Comparison of ENCODE assay signal across 1 cellular context in genomic region chr12:68450947-68451260, GRCh38.
TF ChIP-seq lines count a peak whose summit lies in the region.

No MANE protein-coding gene starts in this region.

TF ChIP-seq in GM12878, 131 proteins besides CTCF, POLR2A, EP300 and RAD21 (continued from another document):
- TF ChIP-seq, protein P1, sequence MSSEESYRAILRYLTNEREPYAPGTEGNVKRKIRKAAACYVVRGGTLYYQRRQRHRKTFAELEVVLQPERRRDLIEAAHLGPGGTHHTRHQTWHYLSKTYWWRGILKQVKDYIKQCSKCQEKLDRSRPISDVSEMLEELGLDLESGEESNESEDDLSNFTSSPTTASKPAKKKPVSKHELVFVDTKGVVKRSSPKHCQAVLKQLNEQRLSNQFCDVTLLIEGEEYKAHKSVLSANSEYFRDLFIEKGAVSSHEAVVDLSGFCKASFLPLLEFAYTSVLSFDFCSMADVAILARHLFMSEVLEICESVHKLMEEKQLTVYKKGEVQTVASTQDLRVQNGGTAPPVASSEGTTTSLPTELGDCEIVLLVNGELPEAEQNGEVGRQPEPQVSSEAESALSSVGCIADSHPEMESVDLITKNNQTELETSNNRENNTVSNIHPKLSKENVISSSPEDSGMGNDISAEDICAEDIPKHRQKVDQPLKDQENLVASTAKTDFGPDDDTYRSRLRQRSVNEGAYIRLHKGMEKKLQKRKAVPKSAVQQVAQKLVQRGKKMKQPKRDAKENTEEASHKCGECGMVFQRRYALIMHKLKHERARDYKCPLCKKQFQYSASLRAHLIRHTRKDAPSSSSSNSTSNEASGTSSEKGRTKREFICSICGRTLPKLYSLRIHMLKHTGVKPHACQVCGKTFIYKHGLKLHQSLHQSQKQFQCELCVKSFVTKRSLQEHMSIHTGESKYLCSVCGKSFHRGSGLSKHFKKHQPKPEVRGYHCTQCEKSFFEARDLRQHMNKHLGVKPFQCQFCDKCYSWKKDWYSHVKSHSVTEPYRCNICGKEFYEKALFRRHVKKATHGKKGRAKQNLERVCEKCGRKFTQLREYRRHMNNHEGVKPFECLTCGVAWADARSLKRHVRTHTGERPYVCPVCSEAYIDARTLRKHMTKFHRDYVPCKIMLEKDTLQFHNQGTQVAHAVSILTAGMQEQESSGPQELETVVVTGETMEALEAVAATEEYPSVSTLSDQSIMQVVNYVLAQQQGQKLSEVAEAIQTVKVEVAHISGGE (CRISPR knock-in tag; IDR thresholded peaks at IDR 0.05): no peak
- no peak for TF ChIP-seq CUX1 (IDR thresholded peaks at IDR 0.05; ENCODE audit: insufficient replicate concordance, low read depth, low read length)
- no peak; the same call in 1 of the 2 replicates for TF ChIP-seq SMC3 (IDR thresholded peaks at IDR 0.05; ENCODE audit: borderline replicate concordance, low read length)
- no peak for TF ChIP-seq BRCA1 (IDR thresholded peaks at IDR 0.05; ENCODE audit: low read depth, low read length)
- no peak for TF ChIP-seq ESRRA (IDR thresholded peaks at IDR 0.05; ENCODE audit: low read length)
- TF ChIP-seq MYC (IDR thresholded peaks at IDR 0.05; ENCODE audit: insufficient read depth, insufficient read length, insufficient replicate concordance, low read length, severe bottlenecking): no peak
- TF ChIP-seq ZNF384 (IDR thresholded peaks at IDR 0.05; ENCODE audit: borderline replicate concordance, low read depth, low read length): 0 out of 2 replicates have a peak, but pooled peaks have one; percentile 21
- 0 out of 3 replicates have a peak, but pooled peaks have one; percentile 10 for TF ChIP-seq POU2F2 (IDR thresholded peaks at IDR 0.05; ENCODE audit: borderline replicate concordance, low read depth, low read length)
- TF ChIP-seq, protein P2, sequence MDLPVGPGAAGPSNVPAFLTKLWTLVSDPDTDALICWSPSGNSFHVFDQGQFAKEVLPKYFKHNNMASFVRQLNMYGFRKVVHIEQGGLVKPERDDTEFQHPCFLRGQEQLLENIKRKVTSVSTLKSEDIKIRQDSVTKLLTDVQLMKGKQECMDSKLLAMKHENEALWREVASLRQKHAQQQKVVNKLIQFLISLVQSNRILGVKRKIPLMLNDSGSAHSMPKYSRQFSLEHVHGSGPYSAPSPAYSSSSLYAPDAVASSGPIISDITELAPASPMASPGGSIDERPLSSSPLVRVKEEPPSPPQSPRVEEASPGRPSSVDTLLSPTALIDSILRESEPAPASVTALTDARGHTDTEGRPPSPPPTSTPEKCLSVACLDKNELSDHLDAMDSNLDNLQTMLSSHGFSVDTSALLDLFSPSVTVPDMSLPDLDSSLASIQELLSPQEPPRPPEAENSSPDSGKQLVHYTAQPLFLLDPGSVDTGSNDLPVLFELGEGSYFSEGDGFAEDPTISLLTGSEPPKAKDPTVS (IDR thresholded peaks at IDR 0.05; ENCODE audit: low read depth, low read length): no peak
- no peak for TF ChIP-seq STAT3 (IDR thresholded peaks at IDR 0.05; ENCODE audit: low read depth, low read length)
- 0 out of 2 replicates have a peak, but pooled peaks have one; percentile 80 for TF ChIP-seq FOXM1 (IDR thresholded peaks at IDR 0.05; ENCODE audit: low read depth, low read length)
- TF ChIP-seq, protein P3, sequence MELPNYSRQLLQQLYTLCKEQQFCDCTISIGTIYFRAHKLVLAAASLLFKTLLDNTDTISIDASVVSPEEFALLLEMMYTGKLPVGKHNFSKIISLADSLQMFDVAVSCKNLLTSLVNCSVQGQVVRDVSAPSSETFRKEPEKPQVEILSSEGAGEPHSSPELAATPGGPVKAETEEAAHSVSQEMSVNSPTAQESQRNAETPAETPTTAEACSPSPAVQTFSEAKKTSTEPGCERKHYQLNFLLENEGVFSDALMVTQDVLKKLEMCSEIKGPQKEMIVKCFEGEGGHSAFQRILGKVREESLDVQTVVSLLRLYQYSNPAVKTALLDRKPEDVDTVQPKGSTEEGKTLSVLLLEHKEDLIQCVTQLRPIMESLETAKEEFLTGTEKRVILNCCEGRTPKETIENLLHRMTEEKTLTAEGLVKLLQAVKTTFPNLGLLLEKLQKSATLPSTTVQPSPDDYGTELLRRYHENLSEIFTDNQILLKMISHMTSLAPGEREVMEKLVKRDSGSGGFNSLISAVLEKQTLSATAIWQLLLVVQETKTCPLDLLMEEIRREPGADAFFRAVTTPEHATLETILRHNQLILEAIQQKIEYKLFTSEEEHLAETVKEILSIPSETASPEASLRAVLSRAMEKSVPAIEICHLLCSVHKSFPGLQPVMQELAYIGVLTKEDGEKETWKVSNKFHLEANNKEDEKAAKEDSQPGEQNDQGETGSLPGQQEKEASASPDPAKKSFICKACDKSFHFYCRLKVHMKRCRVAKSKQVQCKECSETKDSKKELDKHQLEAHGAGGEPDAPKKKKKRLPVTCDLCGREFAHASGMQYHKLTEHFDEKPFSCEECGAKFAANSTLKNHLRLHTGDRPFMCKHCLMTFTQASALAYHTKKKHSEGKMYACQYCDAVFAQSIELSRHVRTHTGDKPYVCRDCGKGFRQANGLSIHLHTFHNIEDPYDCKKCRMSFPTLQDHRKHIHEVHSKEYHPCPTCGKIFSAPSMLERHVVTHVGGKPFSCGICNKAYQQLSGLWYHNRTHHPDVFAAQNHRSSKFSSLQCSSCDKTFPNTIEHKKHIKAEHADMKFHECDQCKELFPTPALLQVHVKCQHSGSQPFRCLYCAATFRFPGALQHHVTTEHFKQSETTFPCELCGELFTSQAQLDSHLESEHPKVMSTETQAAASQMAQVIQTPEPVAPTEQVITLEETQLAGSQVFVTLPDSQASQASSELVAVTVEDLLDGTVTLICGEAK (IDR thresholded peaks at IDR 0.05; ENCODE audit: borderline replicate concordance): no peak
- TF ChIP-seq USF1 (IDR thresholded peaks at IDR 0.05; ENCODE audit: borderline replicate concordance, extremely low read length, insufficient read depth, low read depth, low read length): no peak
- no peak for TF ChIP-seq MTA2 (IDR thresholded peaks at IDR 0.05; ENCODE audit: low read depth)
- TF ChIP-seq NRF1 (conservative IDR thresholded peaks at IDR 0.05; ENCODE audit: low read depth, low read length): no peak
- TF ChIP-seq JUNB (IDR thresholded peaks at IDR 0.05): no peak
- no peak for TF ChIP-seq DPF2 (IDR thresholded peaks at IDR 0.05)
- no peak for TF ChIP-seq E2F4 (IDR thresholded peaks at IDR 0.05; ENCODE audit: low read depth, low read length)
- peak; percentile 68; the same call in 1 of the 2 replicates for TF ChIP-seq CREM (IDR thresholded peaks at IDR 0.05; ENCODE audit: low read depth)
- TF ChIP-seq, protein P4, sequence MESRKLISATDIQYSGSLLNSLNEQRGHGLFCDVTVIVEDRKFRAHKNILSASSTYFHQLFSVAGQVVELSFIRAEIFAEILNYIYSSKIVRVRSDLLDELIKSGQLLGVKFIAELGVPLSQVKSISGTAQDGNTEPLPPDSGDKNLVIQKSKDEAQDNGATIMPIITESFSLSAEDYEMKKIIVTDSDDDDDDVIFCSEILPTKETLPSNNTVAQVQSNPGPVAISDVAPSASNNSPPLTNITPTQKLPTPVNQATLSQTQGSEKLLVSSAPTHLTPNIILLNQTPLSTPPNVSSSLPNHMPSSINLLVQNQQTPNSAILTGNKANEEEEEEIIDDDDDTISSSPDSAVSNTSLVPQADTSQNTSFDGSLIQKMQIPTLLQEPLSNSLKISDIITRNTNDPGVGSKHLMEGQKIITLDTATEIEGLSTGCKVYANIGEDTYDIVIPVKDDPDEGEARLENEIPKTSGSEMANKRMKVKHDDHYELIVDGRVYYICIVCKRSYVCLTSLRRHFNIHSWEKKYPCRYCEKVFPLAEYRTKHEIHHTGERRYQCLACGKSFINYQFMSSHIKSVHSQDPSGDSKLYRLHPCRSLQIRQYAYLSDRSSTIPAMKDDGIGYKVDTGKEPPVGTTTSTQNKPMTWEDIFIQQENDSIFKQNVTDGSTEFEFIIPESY (IDR thresholded peaks at IDR 0.05): no peak
- TF ChIP-seq POLR2AphosphoS5 (IDR thresholded peaks at IDR 0.05; ENCODE audit: low read length): no peak
- TF ChIP-seq SRF (IDR thresholded peaks at IDR 0.05; ENCODE audit: low read depth in 2 of 2, low read length in 2 of 2): no peak
